1 cellular context compared by ENCODE assay signal in the genomic region with DNA sequence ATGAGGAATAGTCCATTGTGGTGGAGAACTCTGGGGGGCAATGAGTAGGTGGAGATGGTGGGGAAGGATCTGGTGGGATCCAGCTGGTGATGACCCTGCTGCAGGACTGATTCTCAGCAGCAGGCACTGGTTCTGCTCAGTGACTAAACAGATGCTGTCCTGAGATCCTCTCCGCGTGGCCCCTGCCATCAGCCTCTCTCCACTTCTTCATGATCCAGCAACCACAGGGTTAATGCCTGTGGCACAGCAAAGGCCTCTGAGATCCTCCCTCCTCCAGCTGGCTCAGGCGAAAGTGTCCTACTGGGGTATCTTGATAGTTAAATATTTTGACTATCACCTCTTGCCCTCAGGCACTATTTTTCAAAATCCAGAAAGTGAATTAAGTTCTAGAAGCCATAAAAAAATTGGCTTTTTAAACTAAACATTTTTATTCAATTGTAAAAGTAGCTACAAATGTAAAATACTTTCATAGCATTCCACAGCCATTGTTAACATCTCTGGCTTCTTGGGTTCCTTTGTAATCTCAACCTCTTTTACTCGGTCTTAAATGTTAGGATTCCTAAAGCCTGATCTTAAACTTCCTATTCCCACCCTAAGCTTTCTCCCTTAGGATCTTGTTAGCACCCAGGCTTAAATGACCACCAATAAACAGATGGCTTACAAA.
TF ChIP-seq lines count a peak whose summit lies in the region.

No MANE protein-coding gene starts in this region.

TF ChIP-seq in GM23338, 12 proteins besides CTCF, POLR2A, EP300 and RAD21 (continued from another document):
- TF ChIP-seq ZNF462 (CRISPR knock-in tag; IDR thresholded peaks at IDR 0.05) (peak; percentile 79), JUNB (IDR thresholded peaks at IDR 0.05; ENCODE audit: unreplicated experiment) (no peak), EZH2phosphoT487 (IDR thresholded peaks at IDR 0.05; ENCODE audit: unreplicated experiment) (no peak), STAT1 (IDR thresholded peaks at IDR 0.05; ENCODE audit: unreplicated experiment) (no peak), ZNF114 (CRISPR knock-in tag; IDR thresholded peaks at IDR 0.05) (no peak), NANOG (IDR thresholded peaks at IDR 0.05; ENCODE audit: borderline replicate concordance) (no peak)
